10 cellular contexts compared by ENCODE assay signal in genomic region chr2:98175811-98176210, GRCh38.
A peak's percentile ranks its signal among the peaks of the same experiment; 100 is the strongest.
DNase-seq lines count a peak whose midpoint lies in the region.
"Had no signal": no experiment of that assay in that cellular context is flagged by ENCODE, and none has a peak within 500 bp of the region (broad histone marks: within the 10 kb centered on the region; RNA-seq: fewer than 3 reads in every experiment).

No MANE protein-coding gene starts in this region.

- no peak overlapping the region for H3K23ac ChIP-seq in neuronal stem cell (ENCODE audit: low read depth, low read length, poor library complexity)

- H2BK5ac ChIP-seq in neuronal stem cell (ENCODE audit: low read length), result no peak overlapping the region

- no peak overlapping the region for H4K8ac ChIP-seq in neuronal stem cell (ENCODE audit: low read depth, low read length)

- no peak overlapping the region for H3K14ac ChIP-seq in neuronal stem cell (ENCODE audit: low read length)

- H3K27ac ChIP-seq in neuronal stem cell (replicated peaks; ENCODE audit: low read length), result no peak overlapping the region

- H2BK12ac ChIP-seq in neuronal stem cell (ENCODE audit: low read length), result no peak overlapping the region

- H3K9ac ChIP-seq in neuronal stem cell (ENCODE audit: low read depth, low read length, poor library complexity), result no peak overlapping the region

- no peak overlapping the region for H3K4ac ChIP-seq in neuronal stem cell (ENCODE audit: low read length)

- no peak overlapping the region for H2AFZ ChIP-seq in neuronal stem cell (ENCODE audit: low read length)

- peak overlapping the region in 1 of 2 donors; percentile 9 for H3K4me3 ChIP-seq in neuronal stem cell (ENCODE audit: low read length in 2 of 2)

- no peak overlapping the region for H2BK120ac ChIP-seq in neuronal stem cell (ENCODE audit: low read depth, low read length)

- DNase-seq in NCI-H1694 (lab: John Stamatoyannopoulos, UW) (peak; percentile 19), NCI-H1694 treated with DMSO at 0.1 percent for 48 hours (lab: John Stamatoyannopoulos, UW) (no peak), NAMALWA (ENCODE audit: low spot score) (peak; percentile 22), cerebellar cortex (ENCODE audit: low spot score) (peak; percentile 10), neuronal stem cell (ENCODE audit: low spot score) (no peak), NCI-H128 (lab: John Stamatoyannopoulos, UW; ENCODE audit: unreplicated experiment) (no peak), NCI-H2081 treated with DMSO at 0.1 percent for 48 hours (lab: John Stamatoyannopoulos, UW) (no peak), glomerular visceral epithelial cell (ENCODE audit: extremely low spot score) (no peak)
- DNase-seq: activated CD4-positive, alpha-beta T cell treated with anti-CD3 and anti-CD28 coated beads, Interleukin-2, amount 50 U/mL, for 1 hour; aorta had no signal

- H3K36me3 ChIP-seq in neuronal stem cell (replicated peaks in 1 of 2; ENCODE audit: control insufficient read depth in 2 of 2, insufficient read depth in 2 of 2, low read length in 2 of 2), result no peaks in the 10 kb centered on the region

- H3K79me1 ChIP-seq in neuronal stem cell (ENCODE audit: low read depth, low read length), result no peaks in the 10 kb centered on the region

- no peaks in the 10 kb centered on the region for H3K9me3 ChIP-seq in neuronal stem cell (replicated peaks in 1 of 2; ENCODE audit: control insufficient read depth in 2 of 2, insufficient read depth in 1 of 2, low read depth in 1 of 2, low read length in 2 of 2)

- peak overlapping the region; percentile 65 for H3K18ac ChIP-seq in neuronal stem cell (ENCODE audit: low read length)

- peaks cover 1 to 9% of the 10 kb centered on the region in 2 donors for H3K4me1 ChIP-seq in neuronal stem cell (ENCODE audit: control insufficient read depth in 2 of 2, insufficient read depth in 1 of 2, low read depth in 1 of 2, low read length in 2 of 2)

- no peak overlapping the region for H3K4me2 ChIP-seq in neuronal stem cell (ENCODE audit: insufficient read depth, low read length, poor library complexity, severe bottlenecking)

- no CpG with 5 or more reads among the region's 6 CpGs for WGBS in neuronal stem cell (ENCODE audit: extremely low coverage in 2 of 2, insufficient read length in 2 of 2, insufficient replicate concordance in 1 of 2), 2 donors

- no peak overlapping the region for H2AK5ac ChIP-seq in neuronal stem cell (ENCODE audit: low read depth, low read length)

- no peak overlapping the region for H2BK15ac ChIP-seq in neuronal stem cell (ENCODE audit: low read length)

- H3K27me3 ChIP-seq in neuronal stem cell (ENCODE audit: control insufficient read depth in 3 of 3, insufficient read depth in 3 of 3, low read depth in 1 of 3, low read length in 3 of 3), result peaks cover 0 to 7% (median 0%) of the 10 kb centered on the region in 3 experiments

- no peak overlapping the region for H4K91ac ChIP-seq in neuronal stem cell (ENCODE audit: low read depth, low read length, poor library complexity)

Comparison
In these comparisons a context has a peak if more than half of its experiments do, and no peak if none do; other contexts are left out.
1. DNase-seq: peak in NCI-H1694 (single experiment), NAMALWA (single experiment) and cerebellar cortex (single experiment); none in NCI-H1694 treated with DMSO at 0.1 percent for 48 hours (single experiment), neuronal stem cell (single experiment), NCI-H128 (single experiment), NCI-H2081 treated with DMSO at 0.1 percent for 48 hours (single experiment) and glomerular visceral epithelial cell (single experiment).